In genomic region chr11:117818036-117818858, GRCh38 we compare ENCODE assay signal across 8 cellular contexts. TPM values are rescaled to one million over a fixed set of nuclear protein-coding genes. Genes with fewer than 3 reads are reported as not detected.
DNase-seq lines count a peak whose midpoint lies in the region; ATAC-seq and TF ChIP-seq lines count a peak whose summit lies in the region.

No MANE protein-coding gene starts in this region.

- H3K36me3 ChIP-seq in thymus (ENCODE audit: control insufficient read depth, insufficient read depth): no peaks in the 10 kb centered on the region
- no peaks in the 10 kb centered on the region for H3K36me3 ChIP-seq in right atrium auricular region

- H3K4me1 Mint-ChIP-seq in HFFc6 (ENCODE audit: low read depth): peaks cover 22% of the 10 kb centered on the region; the same call in 1 of the 2 replicates

- ATAC-seq in GM21717 (IDR thresholded peaks at IDR 0.05; ENCODE audit: unreplicated experiment): no peak

- in situ Hi-C loops in ACHN (cut with HindIII; ENCODE audit: low pct_ligation_motif_present, low pct_unique_long_range_greater_than_20kb, low sequenced_read_pairs): loop anchor here (25.0 kb wide), 1 partner anchor 381 kb away; no protein-coding TSS in a partner anchor

- H3K27ac ChIP-seq in thymus (ENCODE audit: low read depth): peak overlapping the region; percentile 57
- peak overlapping the region in 1 of 2 donors; percentile 14 for H3K27ac ChIP-seq in right atrium auricular region

- DNase-seq in ACHN (peak; percentile 66), HFFc6 (no peak), fibroblast of villous mesenchyme (ENCODE audit: low read depth) (peak; percentile 39), foreskin fibroblast (no peak), right atrium auricular region (ENCODE audit: low spot score) (no peak)
- DNase-seq in activated CD4-positive, CD25-positive, alpha-beta regulatory T cell treated with anti-CD3 and anti-CD28 coated beads, Interleukin-2, amount 50 U/mL, for 72 hours: peak; percentile 57

- H3K9me3 Mint-ChIP-seq in HFFc6: no peaks in the 10 kb centered on the region

- peak; percentile 72; the same call in 1 of the 2 replicates for TF ChIP-seq CTCF in HFFc6 (IDR thresholded peaks at IDR 0.05)
- TF ChIP-seq CTCF in fibroblast of villous mesenchyme (IDR thresholded peaks at IDR 0.05; ENCODE audit: insufficient read depth, low read depth, low read length): no peak
- no peak for TF ChIP-seq CTCF in foreskin fibroblast (IDR thresholded peaks at IDR 0.05; ENCODE audit: low read depth, low read length)
- TF ChIP-seq CTCF in right atrium auricular region (IDR thresholded peaks at IDR 0.05): no peak

- no peak overlapping the region for H3K4me3 Mint-ChIP-seq in HFFc6

- WGBS in thymus: 40% methylated on average over 7 of the region's 7 CpGs

- no peaks in the 10 kb centered on the region for H3K36me3 Mint-ChIP-seq in HFFc6 (ENCODE audit: low read depth)

- no peak overlapping the region for H3K27ac Mint-ChIP-seq in HFFc6

- H3K4me3 ChIP-seq in fibroblast of villous mesenchyme (ENCODE audit: low read depth, low read length): no peak overlapping the region
- H3K4me3 ChIP-seq in thymus (ENCODE audit: low read length): no peak overlapping the region
- no peak overlapping the region for H3K4me3 ChIP-seq in foreskin fibroblast (ENCODE audit: low read depth in 1 of 2, low read length in 2 of 2)
- no peak overlapping the region for H3K4me3 ChIP-seq in right atrium auricular region

- H3K27me3 ChIP-seq in thymus (ENCODE audit: control insufficient read depth, insufficient read depth): no peaks in the 10 kb centered on the region
- no peaks in the 10 kb centered on the region for H3K27me3 ChIP-seq in right atrium auricular region

- H3K9me3 ChIP-seq in thymus (ENCODE audit: control insufficient read depth) (no peaks in the 10 kb centered on the region), right atrium auricular region (no peaks in the 10 kb centered on the region)

- H3K4me1 ChIP-seq in thymus (ENCODE audit: control insufficient read depth, insufficient read depth, low read length) (peaks cover 35% of the 10 kb centered on the region), right atrium auricular region (peaks cover 0 to 49% of the 10 kb centered on the region in 2 donors)

- H3K27me3 Mint-ChIP-seq in HFFc6 (ENCODE audit: insufficient read depth): peaks cover 10% of the 10 kb centered on the region

RNA-seq across cellular contexts. Expression of gene FXYD2, which starts 6.3 kb away (rescaled TPM):
- total RNA-seq in HFFc6 (2021; fragmentation: NEBNext Ultra II Directional; extraction: Animal tissue kit (Norgen Biotek cat#: 25700)): under 1 TPM in 1 of 6 experiments, not detected in 5; 0.40 TPM
- not detected in 2 replicates for total RNA-seq in fibroblast of villous mesenchyme
- polyA plus RNA-seq in thymus: 100 TPM
- total RNA-seq in right atrium auricular region: under 1 TPM; 0.59 to 0.78 TPM

RNA-seq across cellular contexts. Expression of gene DSCAML1, which starts 21.2 kb away (rescaled TPM):
- total RNA-seq in HFFc6 (2021; fragmentation: NEBNext Ultra II Directional; extraction: Animal tissue kit (Norgen Biotek cat#: 25700)): not detected
- total RNA-seq in fibroblast of villous mesenchyme (not detected in 2 replicates), right atrium auricular region (1 to 10 TPM in 1 of 2 donors, under 1 TPM in 1; 0.67 to 1.3 TPM)
- polyA plus RNA-seq in thymus: 0.32 TPM

RNA-seq across cellular contexts. Expression of gene FXYD6, which starts 58.2 kb away (rescaled TPM):
- total RNA-seq in HFFc6 (2021; fragmentation: NEBNext Ultra II Directional; extraction: Animal tissue kit (Norgen Biotek cat#: 25700)): not detected
- total RNA-seq in fibroblast of villous mesenchyme (not detected in 2 replicates), right atrium auricular region (10 to 100 TPM; 28.6 to 42.6 TPM)
- polyA plus RNA-seq in thymus: 24.1 TPM

Comparison
In these comparisons a context has a peak if more than half of its experiments do, and no peak if none do; other contexts are left out.
1. DNase-seq: peak in ACHN (single experiment), activated CD4-positive, CD25-positive, alpha-beta regulatory T cell treated with anti-CD3 and anti-CD28 coated beads, Interleukin-2, amount 50 U/mL, for 72 hours (single experiment) and fibroblast of villous mesenchyme (single experiment); none in HFFc6 (single experiment), foreskin fibroblast (0 of 2) and right atrium auricular region (single experiment).
2. RNA of gene FXYD6, which starts 58.2 kb away (total RNA-seq): 28.6 to 42.6 TPM in right atrium auricular region; not detected in HFFc6 and not detected in fibroblast of villous mesenchyme; every median in the first group is over 10 times any median in the second.